In genomic region chr12:51326762-51327439, GRCh38 we compare ENCODE assay signal across 1 cellular context.
TF ChIP-seq lines count a peak whose summit lies in the region.

No MANE protein-coding gene starts in this region.

TF ChIP-seq in K562, 482 proteins besides CTCF, POLR2A, EP300 and RAD21 (continued from another document and continues in another):
- no peak for TF ChIP-seq DEAF1 (CRISPR knock-in tag; IDR thresholded peaks at IDR 0.05)
- no peak for TF ChIP-seq TSC22D4 (tag; IDR thresholded peaks at IDR 0.05)
- peak; percentile 44 for TF ChIP-seq CC2D1A (IDR thresholded peaks at IDR 0.05)
- peak; percentile 75 for TF ChIP-seq ZNF766 (CRISPR knock-in tag; conservative IDR thresholded peaks at IDR 0.05)
- TF ChIP-seq ZEB2 (IDR thresholded peaks at IDR 0.05) = no peak
- no peak for TF ChIP-seq ZNF274 (IDR thresholded peaks at IDR 0.05; ENCODE audit: borderline replicate concordance, low read depth, low read length)
- no peak for TF ChIP-seq ZBTB49 (CRISPR knock-in tag; IDR thresholded peaks at IDR 0.05; ENCODE audit: borderline replicate concordance)
- TF ChIP-seq ARID3A (IDR thresholded peaks at IDR 0.05; ENCODE audit: borderline replicate concordance, low read depth, low read length) = peak; percentile 55; the same call in 1 of the 2 replicates
- peak; percentile 96 for TF ChIP-seq MAFG (tag; conservative IDR thresholded peaks at IDR 0.05)
- peak; percentile 69; the same call in 1 of the 2 replicates for TF ChIP-seq EP400 (IDR thresholded peaks at IDR 0.05)
- peak; percentile 98 for TF ChIP-seq CEBPB (tag; IDR thresholded peaks at IDR 0.05)
- TF ChIP-seq NR2C2 (CRISPR knock-in tag; IDR thresholded peaks at IDR 0.05) = no peak
- TF ChIP-seq NR2C2 (tag; IDR thresholded peaks at IDR 0.05) = peak; percentile 61; the same call in 1 of the 2 replicates
- TF ChIP-seq JUNB (CRISPR knock-in tag; conservative IDR thresholded peaks at IDR 0.05) = no peak
- TF ChIP-seq LEF1 (IDR thresholded peaks at IDR 0.05) = peak; percentile 90
- TF ChIP-seq ZNF175 (CRISPR knock-in tag; IDR thresholded peaks at IDR 0.05; ENCODE audit: low read depth) = peak; percentile 76
- TF ChIP-seq CLOCK (CRISPR knock-in tag; IDR thresholded peaks at IDR 0.05; ENCODE audit: borderline replicate concordance) = no peak
- peak; percentile 58; the same call in 1 of the 2 replicates for TF ChIP-seq HMBOX1 (IDR thresholded peaks at IDR 0.05)
- no peak for TF ChIP-seq FOS (IDR thresholded peaks at IDR 0.05; ENCODE audit: extremely low read depth, insufficient read length)
- 0 out of 2 replicates have a peak, but pooled peaks have one; percentile 43 for TF ChIP-seq ZNF644 (tag; IDR thresholded peaks at IDR 0.05; ENCODE audit: low read depth)
- peak; percentile 95 for TF ChIP-seq NFRKB (IDR thresholded peaks at IDR 0.05; ENCODE audit: low read depth)
- no peak for TF ChIP-seq ETV6 (IDR thresholded peaks at IDR 0.05; ENCODE audit: borderline replicate concordance in 1 of 2, low read depth in 2 of 2, low read length in 1 of 2)
- TF ChIP-seq ETV6 (CRISPR knock-in tag; IDR thresholded peaks at IDR 0.05; ENCODE audit: borderline replicate concordance) = no peak
- TF ChIP-seq NR4A1 (CRISPR knock-in tag; IDR thresholded peaks at IDR 0.05) = no peak
- TF ChIP-seq NR4A1 (tag; IDR thresholded peaks at IDR 0.05) = peak; percentile 72; the same call in 1 of the 2 replicates
- TF ChIP-seq KAT8 (IDR thresholded peaks at IDR 0.05; ENCODE audit: low read depth) = no peak
- TF ChIP-seq CXXC5 (CRISPR knock-in tag; IDR thresholded peaks at IDR 0.05) = peak; percentile 34
- no peak for TF ChIP-seq NR2C1 (IDR thresholded peaks at IDR 0.05)
- TF ChIP-seq NR2C1 (tag; IDR thresholded peaks at IDR 0.05) = 0 out of 2 replicates have a peak, but pooled peaks have one; percentile 9
- peak; percentile 53 for TF ChIP-seq TEAD2 (tag; IDR thresholded peaks at IDR 0.05)
- TF ChIP-seq ZNF41 (CRISPR knock-in tag; conservative IDR thresholded peaks at IDR 0.05) = no peak
- TF ChIP-seq GTF2E2 (tag; IDR thresholded peaks at IDR 0.05) = peak; percentile 86
- peak; percentile 35 for TF ChIP-seq KDM5B (IDR thresholded peaks at IDR 0.05; ENCODE audit: insufficient replicate concordance, low read depth, low read length)
- peak; percentile 49 for TF ChIP-seq NFIC (IDR thresholded peaks at IDR 0.05)
- no peak for TF ChIP-seq MXI1 (IDR thresholded peaks at IDR 0.05; ENCODE audit: low read depth, low read length)
- TF ChIP-seq ZNF184 (CRISPR knock-in tag; IDR thresholded peaks at IDR 0.05) = no peak
- TF ChIP-seq POLR2B (IDR thresholded peaks at IDR 0.05; ENCODE audit: low read depth, partially characterized antibody) = peak; percentile 75
- TF ChIP-seq ETS1 (conservative IDR thresholded peaks at IDR 0.05; ENCODE audit: control insufficient read depth, low read depth, low read length) = no peak
- TF ChIP-seq ZNF717 (CRISPR knock-in tag; IDR thresholded peaks at IDR 0.05) = no peak
- peak; percentile 37; the same call in 1 of the 2 replicates for TF ChIP-seq GABPA (tag; conservative IDR thresholded peaks at IDR 0.05; ENCODE audit: low read depth)
- TF ChIP-seq TRIM28 (IDR thresholded peaks at IDR 0.05) = peak; percentile 59; the same call in 1 of the 2 replicates
- no peak for TF ChIP-seq KAT7 (CRISPR knock-in tag; IDR thresholded peaks at IDR 0.05; ENCODE audit: borderline replicate concordance)
- TF ChIP-seq ZKSCAN3 (CRISPR knock-in tag; IDR thresholded peaks at IDR 0.05) = no peak
- no peak for TF ChIP-seq ETS2 (tag; IDR thresholded peaks at IDR 0.05; ENCODE audit: borderline replicate concordance, poor library complexity, severe bottlenecking)
- TF ChIP-seq RNF2 (IDR thresholded peaks at IDR 0.05) = peak; percentile 55; the same call in 1 of the 2 replicates
- no peak for TF ChIP-seq ZNF253 (CRISPR knock-in tag; conservative IDR thresholded peaks at IDR 0.05)
- TF ChIP-seq MLLT1 (IDR thresholded peaks at IDR 0.05) = peak; percentile 71 to 87; a peak in 3 of 4 replicates
- TF ChIP-seq KAT2B (IDR thresholded peaks at IDR 0.05; ENCODE audit: low read depth, low read length) = no peak
- no peak for TF ChIP-seq ZNF696 (CRISPR knock-in tag; conservative IDR thresholded peaks at IDR 0.05)
- TF ChIP-seq ZBTB8A (IDR thresholded peaks at IDR 0.05; ENCODE audit: partially characterized antibody) = no peak
- no peak for TF ChIP-seq ZNF24 (IDR thresholded peaks at IDR 0.05)
- TF ChIP-seq CBFA2T3 (IDR thresholded peaks at IDR 0.05) = peak; percentile 69
- no peak for TF ChIP-seq XRCC5 (IDR thresholded peaks at IDR 0.05; ENCODE audit: low read depth, low read length)
- no peak for TF ChIP-seq ZBED1 (IDR thresholded peaks at IDR 0.05)
- TF ChIP-seq ZFX (CRISPR knock-in tag; IDR thresholded peaks at IDR 0.05) = peak; percentile 80
- peak; percentile 80 for TF ChIP-seq ZKSCAN8 (CRISPR knock-in tag; IDR thresholded peaks at IDR 0.05)
- no peak for TF ChIP-seq HIVEP1 (CRISPR knock-in tag; IDR thresholded peaks at IDR 0.05)
- TF ChIP-seq FOXP1 (CRISPR knock-in tag; IDR thresholded peaks at IDR 0.05) = no peak
- TF ChIP-seq NFATC3 (IDR thresholded peaks at IDR 0.05) = peak; percentile 78; the same call in 1 of the 2 replicates
- TF ChIP-seq HDGF (IDR thresholded peaks at IDR 0.05) = no peak
- peak; percentile 64 to 80; a peak in 3 of 4 replicates for TF ChIP-seq TRIM24 (IDR thresholded peaks at IDR 0.05)
- no peak for TF ChIP-seq ZFP30 (CRISPR knock-in tag; IDR thresholded peaks at IDR 0.05; ENCODE audit: borderline replicate concordance)
- peak; percentile 26; the same call in 1 of the 2 replicates for TF ChIP-seq PHB2 (IDR thresholded peaks at IDR 0.05; ENCODE audit: low read depth)
- no peak for TF ChIP-seq POLR3G (IDR thresholded peaks at IDR 0.05; ENCODE audit: extremely low read depth, insufficient read length, insufficient replicate concordance)
- peak; percentile 84 for TF ChIP-seq NUFIP1 (IDR thresholded peaks at IDR 0.05; ENCODE audit: partially characterized antibody)
- TF ChIP-seq E2F3 (CRISPR knock-in tag; IDR thresholded peaks at IDR 0.05) = no peak
- TF ChIP-seq ZNF347 (CRISPR knock-in tag; IDR thresholded peaks at IDR 0.05; ENCODE audit: low read depth) = no peak
- TF ChIP-seq ZBTB34 (CRISPR knock-in tag; IDR thresholded peaks at IDR 0.05) = no peak
- peak; percentile 67 for TF ChIP-seq NCOA1 (IDR thresholded peaks at IDR 0.05; ENCODE audit: low read depth)
- TF ChIP-seq ZNF408 (CRISPR knock-in tag; IDR thresholded peaks at IDR 0.05; ENCODE audit: low read depth) = no peak
- TF ChIP-seq DMBX1 (CRISPR knock-in tag; IDR thresholded peaks at IDR 0.05; ENCODE audit: borderline replicate concordance) = peak; percentile 47
